Comparison of ENCODE assay signal across 1 cellular context in the genomic region with DNA sequence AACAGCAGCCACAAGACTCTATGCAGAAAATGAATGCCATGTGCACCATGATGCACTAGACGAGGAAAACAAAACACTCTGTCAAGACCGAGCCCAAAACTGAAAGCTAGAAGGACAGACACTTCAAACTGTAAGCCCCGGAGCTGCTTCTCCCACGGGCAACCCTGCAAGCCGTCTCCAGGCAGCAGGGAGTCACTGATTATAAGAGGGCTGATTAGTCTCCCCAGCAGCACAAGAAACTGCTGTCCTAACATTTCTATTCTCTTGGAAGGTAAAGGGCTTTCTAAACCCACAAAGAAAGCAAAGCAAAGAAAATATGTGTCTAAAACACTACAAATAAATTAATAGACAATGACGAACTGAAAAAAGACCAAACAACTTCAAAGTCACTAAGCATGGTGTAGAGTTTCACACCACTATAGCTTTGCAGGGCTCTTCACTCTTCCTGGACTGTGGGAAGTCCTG.
TF ChIP-seq lines count a peak whose summit lies in the region.

No MANE protein-coding gene starts in this region.

TF ChIP-seq in K562, 482 proteins besides CTCF, POLR2A, EP300 and RAD21 (continued from another document):
- TF ChIP-seq, protein P1, sequence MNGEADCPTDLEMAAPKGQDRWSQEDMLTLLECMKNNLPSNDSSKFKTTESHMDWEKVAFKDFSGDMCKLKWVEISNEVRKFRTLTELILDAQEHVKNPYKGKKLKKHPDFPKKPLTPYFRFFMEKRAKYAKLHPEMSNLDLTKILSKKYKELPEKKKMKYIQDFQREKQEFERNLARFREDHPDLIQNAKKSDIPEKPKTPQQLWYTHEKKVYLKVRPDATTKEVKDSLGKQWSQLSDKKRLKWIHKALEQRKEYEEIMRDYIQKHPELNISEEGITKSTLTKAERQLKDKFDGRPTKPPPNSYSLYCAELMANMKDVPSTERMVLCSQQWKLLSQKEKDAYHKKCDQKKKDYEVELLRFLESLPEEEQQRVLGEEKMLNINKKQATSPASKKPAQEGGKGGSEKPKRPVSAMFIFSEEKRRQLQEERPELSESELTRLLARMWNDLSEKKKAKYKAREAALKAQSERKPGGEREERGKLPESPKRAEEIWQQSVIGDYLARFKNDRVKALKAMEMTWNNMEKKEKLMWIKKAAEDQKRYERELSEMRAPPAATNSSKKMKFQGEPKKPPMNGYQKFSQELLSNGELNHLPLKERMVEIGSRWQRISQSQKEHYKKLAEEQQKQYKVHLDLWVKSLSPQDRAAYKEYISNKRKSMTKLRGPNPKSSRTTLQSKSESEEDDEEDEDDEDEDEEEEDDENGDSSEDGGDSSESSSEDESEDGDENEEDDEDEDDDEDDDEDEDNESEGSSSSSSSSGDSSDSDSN (IDR thresholded peaks at IDR 0.05; ENCODE audit: borderline replicate concordance in 1 of 2, low read depth in 2 of 2, low read length in 2 of 2), result 0 out of 4 replicates have a peak, but pooled peaks of 1 of the 2 experiments have one; percentile 34
- TF ChIP-seq, protein P2, sequence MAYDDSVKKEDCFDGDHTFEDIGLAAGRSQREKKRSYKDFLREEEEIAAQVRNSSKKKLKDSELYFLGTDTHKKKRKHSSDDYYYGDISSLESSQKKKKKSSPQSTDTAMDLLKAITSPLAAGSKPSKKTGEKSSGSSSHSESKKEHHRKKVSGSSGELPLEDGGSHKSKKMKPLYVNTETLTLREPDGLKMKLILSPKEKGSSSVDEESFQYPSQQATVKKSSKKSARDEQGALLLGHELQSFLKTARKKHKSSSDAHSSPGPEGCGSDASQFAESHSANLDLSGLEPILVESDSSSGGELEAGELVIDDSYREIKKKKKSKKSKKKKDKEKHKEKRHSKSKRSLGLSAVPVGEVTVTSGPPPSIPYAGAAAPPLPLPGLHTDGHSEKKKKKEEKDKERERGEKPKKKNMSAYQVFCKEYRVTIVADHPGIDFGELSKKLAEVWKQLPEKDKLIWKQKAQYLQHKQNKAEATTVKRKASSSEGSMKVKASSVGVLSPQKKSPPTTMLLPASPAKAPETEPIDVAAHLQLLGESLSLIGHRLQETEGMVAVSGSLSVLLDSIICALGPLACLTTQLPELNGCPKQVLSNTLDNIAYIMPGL (CRISPR knock-in tag; IDR thresholded peaks at IDR 0.05), result no peak
- TF ChIP-seq ZNF75A (CRISPR knock-in tag; IDR thresholded peaks at IDR 0.05), result 0 out of 2 replicates have a peak, but pooled peaks have one; percentile 40
